ENCODE assay signal across 22 cellular contexts in genomic region chr22:30785527-30785926, GRCh38.
A peak's percentile ranks its signal among the peaks of the same experiment; 100 is the strongest.
DNase-seq lines count a peak whose midpoint lies in the region; ATAC-seq and TF ChIP-seq lines count a peak whose summit lies in the region.
"Had no signal": no experiment of that assay in that cellular context is flagged by ENCODE, and none has a peak within 500 bp of the region (broad histone marks: within the 10 kb centered on the region; RNA-seq: fewer than 3 reads in every experiment).

No MANE protein-coding gene starts in this region.

- no peak overlapping the region for H3K18ac ChIP-seq in mesendoderm (ENCODE audit: low read length)

- no peaks in the 10 kb centered on the region for H3K27me3 ChIP-seq in mesendoderm (ENCODE audit: insufficient read depth, low read length, poor library complexity)
- H3K27me3 ChIP-seq in tibial artery, result no peaks in the 10 kb centered on the region
- H3K27me3 ChIP-seq: BE2C; BLaER1 treated with 17β-estradiol and CSF1 and Interleukin-3, amounts not matched to agents 10 nM and 100 nM had no signal

- no peaks in the 10 kb centered on the region for H3K36me3 ChIP-seq in mesendoderm (ENCODE audit: control insufficient read depth, insufficient read depth, low read length)
- no peaks in the 10 kb centered on the region for H3K36me3 ChIP-seq in tibial artery
- H3K36me3 ChIP-seq: BE2C; BLaER1 treated with 17β-estradiol and CSF1 and Interleukin-3, amounts not matched to agents 10 nM and 100 nM; HAP-1 had no signal

- peak overlapping the region; percentile 13; the same call in 1 of the 2 replicates for H3K27ac ChIP-seq in VCaP
- H3K27ac ChIP-seq in mesendoderm (ENCODE audit: low read depth, low read length), result no peak overlapping the region
- H3K27ac ChIP-seq in tibial artery, result no peak overlapping the region
- H3K27ac ChIP-seq: A549; BLaER1 treated with 17β-estradiol and CSF1 and Interleukin-3, amounts not matched to agents 10 nM and 100 nM had no signal

- H2AK5ac ChIP-seq in mesendoderm (ENCODE audit: low read length), result no peak overlapping the region

- no peaks in the 10 kb centered on the region for H3K79me1 ChIP-seq in mesendoderm (ENCODE audit: low read length)

- H3K79me2 ChIP-seq in mesendoderm (ENCODE audit: control insufficient read depth, insufficient read depth, low read length), result no peaks in the 10 kb centered on the region

- no peak overlapping the region for H3K56ac ChIP-seq in mesendoderm (ENCODE audit: low read length)

- H2BK120ac ChIP-seq in mesendoderm (ENCODE audit: low read depth, low read length), result no peak overlapping the region

- H3K4ac ChIP-seq in mesendoderm (ENCODE audit: low read depth, low read length), result no peak overlapping the region

- TF ChIP-seq CTCF in VCaP (conservative IDR thresholded peaks at IDR 0.05) (no peak), tibial artery (IDR thresholded peaks at IDR 0.05) (no peak)

- DNase-seq in NCI-H2171 treated with DMSO at 0.1 percent for 48 hours (lab: John Stamatoyannopoulos, UW) (peak; percentile 11), NCI-H2171 (lab: John Stamatoyannopoulos, UW) (no peak), mesendoderm (peak; percentile 77), tibial artery (no peak)
- DNase-seq: 8988T; ACHN; AML-193; BE2C; CD4-positive, alpha-beta T cell; CD8-positive, alpha-beta memory T cell; DMS 273 treated with DMSO at 0.1 percent for 48 hours; DMS79; EL; GDM1; GOT3 had no signal

- no peak overlapping the region for H2BK15ac ChIP-seq in mesendoderm (replicated peaks; ENCODE audit: low read depth)

- no peaks in the 10 kb centered on the region for H3K4me1 ChIP-seq in mesendoderm (ENCODE audit: control insufficient read depth, low read depth, low read length)
- H3K4me1 ChIP-seq in tibial artery, result no peaks in the 10 kb centered on the region
- H3K4me1 ChIP-seq: BE2C, HAP-1 had no signal

- H3K4me3 ChIP-seq in mesendoderm (ENCODE audit: low read length) (no peak overlapping the region), tibial artery (no peak overlapping the region)
- H3K4me3 ChIP-seq: A549; BLaER1 treated with 17β-estradiol and CSF1 and Interleukin-3, amounts not matched to agents 10 nM and 100 nM; GM12878; HAP-1 had no signal

- WGBS in mesendoderm (ENCODE audit: extremely low coverage, insufficient coverage, low lambda C conversion rate), result no CpG with 5 or more reads among the region's 2 CpGs

- no peak overlapping the region for H2BK5ac ChIP-seq in mesendoderm (ENCODE audit: low read length)

- H3K23ac ChIP-seq in mesendoderm (ENCODE audit: low read length), result no peak overlapping the region

- no peak for ATAC-seq in GM21825 (IDR thresholded peaks at IDR 0.05; ENCODE audit: unreplicated experiment)
- no peak for ATAC-seq in GM18858 (IDR thresholded peaks at IDR 0.05; ENCODE audit: unreplicated experiment)
- ATAC-seq: A549, GM12878 had no signal

- no peak overlapping the region for H4K5ac ChIP-seq in mesendoderm (ENCODE audit: low read length)

- no peak overlapping the region for H3K4me2 ChIP-seq in mesendoderm (ENCODE audit: low read length)
- H3K4me2 ChIP-seq: A549; BLaER1 treated with 17β-estradiol and CSF1 and Interleukin-3, amounts not matched to agents 10 nM and 100 nM had no signal

- no peak overlapping the region for H4K8ac ChIP-seq in mesendoderm (ENCODE audit: low read depth, low read length)

- intact Hi-C loops in tibial artery (cut with DNase I; ENCODE audit: low total_unique reads), result no loop called here

- no peaks in the 10 kb centered on the region for H3K9me3 ChIP-seq in tibial artery
- H3K9me3 ChIP-seq: A549; BE2C; BLaER1 treated with 17β-estradiol and CSF1 and Interleukin-3, amounts not matched to agents 10 nM and 100 nM; HAP-1 had no signal

- no peak overlapping the region for H3K9ac ChIP-seq in mesendoderm (ENCODE audit: low read length)
- H3K9ac ChIP-seq: BLaER1 treated with 17β-estradiol and CSF1 and Interleukin-3, amounts not matched to agents 10 nM and 100 nM had no signal

Comparison
In these comparisons a context has a peak if more than half of its experiments do, and no peak if none do; other contexts are left out.
1. DNase-seq: peak in NCI-H2171 treated with DMSO at 0.1 percent for 48 hours (single experiment) and mesendoderm (single experiment); none in NCI-H2171 (single experiment) and tibial artery (0 of 2).